ENCODE assay signal across 8 cellular contexts in the genomic region with DNA sequence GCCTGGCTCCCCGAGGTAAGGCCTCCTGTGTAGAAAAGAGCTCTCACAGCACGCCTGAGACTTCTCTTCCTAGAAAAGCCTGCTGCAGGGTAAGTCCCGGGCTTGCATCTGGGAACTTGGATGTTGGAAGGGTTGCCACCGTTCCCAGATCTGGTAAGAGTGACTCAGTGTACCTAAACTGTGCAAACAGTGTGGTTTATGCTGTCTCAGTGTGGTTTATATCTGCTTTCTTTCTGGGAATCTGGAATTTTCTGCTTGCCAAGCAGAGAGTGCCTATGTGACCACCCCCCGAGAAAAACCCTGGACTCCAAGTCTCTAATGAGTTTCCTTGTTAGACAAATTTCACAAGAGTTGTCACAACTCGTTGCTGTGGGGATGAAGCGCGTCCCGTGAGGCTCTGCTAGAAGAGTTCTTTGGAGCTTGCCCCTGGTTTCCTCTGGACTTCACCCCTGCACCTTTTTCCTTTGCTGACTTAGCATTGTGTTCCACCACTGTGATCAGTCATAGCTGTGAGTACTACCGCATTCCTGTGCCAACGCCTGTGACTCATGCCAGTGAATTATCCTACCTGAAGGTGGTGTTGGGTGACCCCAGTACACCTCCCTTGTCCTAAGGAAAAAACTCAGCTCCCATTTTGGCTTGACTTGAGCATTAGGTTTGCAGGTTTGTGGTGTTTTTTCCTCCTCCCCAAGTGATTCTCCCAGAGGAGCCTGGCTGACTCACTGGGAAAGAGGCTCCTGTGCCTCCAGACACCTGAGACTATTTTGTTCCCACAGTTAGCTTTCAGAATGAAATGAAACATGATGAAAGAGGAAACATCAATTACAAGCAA. TPM values are rescaled to one million over a fixed set of nuclear protein-coding genes. Genes with fewer than 3 reads are reported as not detected.
A peak's percentile ranks its signal among the peaks of the same experiment; 100 is the strongest.
DNase-seq lines count a peak whose midpoint lies in the region; ATAC-seq and TF ChIP-seq lines count a peak whose summit lies in the region.

No MANE protein-coding gene starts in this region.

- H3K4me3 ChIP-seq in MM.1S (ENCODE audit: low read length) (no peak overlapping the region), epithelial cell of esophagus (ENCODE audit: low read length) (no peak overlapping the region), psoas muscle (no peak overlapping the region)

- peak overlapping the region; percentile 31; the same call in 1 of the 2 replicates for H3K4me2 ChIP-seq in MM.1S (ENCODE audit: low read depth, low read length)

- peak; percentile 48 to 62 (median 56) for ATAC-seq in psoas muscle

- peaks cover 10% of the 10 kb centered on the region for H3F3A ChIP-seq in MM.1S (ENCODE audit: insufficient read depth, low read length)

- no peaks in the 10 kb centered on the region for H3K27me3 Mint-ChIP-seq in activated T-cell treated with anti-CD3 and anti-CD28 coated beads, Interleukin-2, amount 50 U/mL, for 24 hours

- H3K27ac ChIP-seq in MM.1S (ENCODE audit: low read length) (peak overlapping the region; percentile 44; the same call in 1 of the 2 replicates), psoas muscle (peak overlapping the region; percentile 53)

- intact Hi-C loops in psoas muscle (cut with DNase I), result no loop called here

- H3K9me3 Mint-ChIP-seq in activated T-cell treated with anti-CD3 and anti-CD28 coated beads, Interleukin-2, amount 50 U/mL, for 24 hours, result no peaks in the 10 kb centered on the region

- no peak overlapping the region for H3K4me3 Mint-ChIP-seq in activated T-cell treated with anti-CD3 and anti-CD28 coated beads, Interleukin-2, amount 50 U/mL, for 24 hours

- no peaks in the 10 kb centered on the region for H3K36me3 Mint-ChIP-seq in activated T-cell treated with anti-CD3 and anti-CD28 coated beads, Interleukin-2, amount 50 U/mL, for 24 hours (ENCODE audit: low read depth)

- no peak overlapping the region for H2AFZ ChIP-seq in MM.1S (ENCODE audit: low read length)

- H3K9ac ChIP-seq in MM.1S (ENCODE audit: low read length), result no peak overlapping the region

- no peaks in the 10 kb centered on the region for H3K79me2 ChIP-seq in MM.1S (ENCODE audit: low read length)

- H3K4me1 ChIP-seq in MM.1S (ENCODE audit: low read length), result peaks cover 22% of the 10 kb centered on the region
- H3K4me1 ChIP-seq in psoas muscle, result peaks cover 28% of the 10 kb centered on the region

- WGBS in psoas muscle, 3 donors, result 64 to 65% (median 64%) methylated on average over 11 of the region's 11 CpGs

- peak overlapping the region; percentile 48 for H3K27ac Mint-ChIP-seq in activated T-cell treated with anti-CD3 and anti-CD28 coated beads, Interleukin-2, amount 50 U/mL, for 24 hours

- peaks cover 34% of the 10 kb centered on the region for H3K4me1 Mint-ChIP-seq in activated T-cell treated with anti-CD3 and anti-CD28 coated beads, Interleukin-2, amount 50 U/mL, for 24 hours (ENCODE audit: low read depth)

- TF ChIP-seq CTCF in MM.1S (IDR thresholded peaks at IDR 0.05; ENCODE audit: low read length) (no peak), epithelial cell of esophagus (IDR thresholded peaks at IDR 0.05; ENCODE audit: insufficient read depth, low read depth, low read length, missing control alignments) (no peak), psoas muscle (IDR thresholded peaks at IDR 0.05) (no peak)

- no peaks in the 10 kb centered on the region for H3K9me2 ChIP-seq in MM.1S (replicated peaks; ENCODE audit: insufficient read depth, low read length)

- no peak for DNase-seq in activated T-cell treated with anti-CD3 and anti-CD28 coated beads, Interleukin-2, amount 50 U/mL, for 24 hours
- DNase-seq in activated T-cell treated with anti-CD3 and anti-CD28 coated beads for 4 hours (no peak), MM.1S (no peak), epithelial cell of esophagus (ENCODE audit: low read depth) (peak; percentile 99), psoas muscle (peak in 1 of 2 donors; percentile 60), hepatic stellate cell (ENCODE audit: low spot score) (no peak), pons (ENCODE audit: low spot score) (no peak)
- no peak for DNase-seq in activated CD4-positive, CD25-positive, alpha-beta regulatory T cell (lab: John Stamatoyannopoulos, UW)

- H3K27me3 ChIP-seq in MM.1S (replicated peaks; ENCODE audit: insufficient read depth, low read length) (no peaks in the 10 kb centered on the region), psoas muscle (ENCODE audit: insufficient read depth in 3 of 3, low read length in 2 of 3) (peaks cover 0 to 2% (median 0%) of the 10 kb centered on the region in 3 donors)

- H3K9me3 ChIP-seq in MM.1S (replicated peaks; ENCODE audit: insufficient read depth, low read length), result no peaks in the 10 kb centered on the region
- H3K9me3 ChIP-seq in psoas muscle, result no peaks in the 10 kb centered on the region

- no peaks in the 10 kb centered on the region for H4K20me1 ChIP-seq in MM.1S (ENCODE audit: insufficient read depth, low read length)

- H3K36me3 ChIP-seq in MM.1S (replicated peaks; ENCODE audit: insufficient read depth, low read length) (no peaks in the 10 kb centered on the region), psoas muscle (ENCODE audit: insufficient read depth in 1 of 2, low read depth in 1 of 2) (no peaks in the 10 kb centered on the region)

RNA-seq across cellular contexts. Expression of a gene that starts 14.5 kb away (rescaled TPM):
- total RNA-seq in psoas muscle, result 1 to 10 TPM in 3 of 4 donors, under 1 TPM in 1; 0.71 to 2.4 (median 1.5) TPM
- polyA plus RNA-seq in psoas muscle, result 1 to 10 TPM in 1 of 3 donors, under 1 TPM in 2; 0.37 to 2.7 (median 0.52) TPM
